ENCODE assay signal across 9 cellular contexts in genomic region chr17:8138366-8138671, GRCh38. TPM values are rescaled to one million over a fixed set of nuclear protein-coding genes. Genes with fewer than 3 reads are reported as not detected.
DNase-seq lines count a peak whose midpoint lies in the region; ATAC-seq, FAIRE-seq and TF ChIP-seq lines count a peak whose summit lies in the region.
"Had no signal": no experiment of that assay in that cellular context is flagged by ENCODE, and none has a peak within 500 bp of the region (broad histone marks: within the 10 kb centered on the region; RNA-seq: fewer than 3 reads in every experiment).

No MANE protein-coding gene starts in this region.

- ATAC-seq in CD4-positive, CD25-positive, alpha-beta regulatory T cell (ENCODE audit: low read depth in 2 of 2): no peak
- ATAC-seq in activated T-cell treated with anti-CD3 and anti-CD28 coated beads, Interleukin-2, amount 50 U/mL, for 72 hours (replicated peaks in 1 of 2): no peak

- peaks cover 18% of the 10 kb centered on the region for H3K4me1 ChIP-seq in CD4-positive, CD25-positive, alpha-beta regulatory T cell (ENCODE audit: control insufficient read depth, insufficient read depth, low read length, poor library complexity, severe bottlenecking)
- peaks cover 9% of the 10 kb centered on the region for H3K4me1 ChIP-seq in HUES6 (ENCODE audit: control insufficient read depth, insufficient read depth, low read length)
- peaks cover 0 to 12% (median 8%) of the 10 kb centered on the region in 4 experiments; a peak in 6 of 7 replicates for H3K4me1 ChIP-seq in H1 (replicated peaks in 1 of 4; ENCODE audit: control insufficient read depth in 3 of 4, insufficient read depth in 4 of 4, low read length in 3 of 4)
- H3K4me1 ChIP-seq in neuronal stem cell (ENCODE audit: control insufficient read depth in 2 of 2, insufficient read depth in 1 of 2, low read depth in 1 of 2, low read length in 2 of 2): peaks cover 0 to 11% of the 10 kb centered on the region in 2 donors

- H3K27me3 Mint-ChIP-seq in CD4-positive, CD25-positive, alpha-beta regulatory T cell: peaks cover 7% of the 10 kb centered on the region
- no peaks in the 10 kb centered on the region for H3K27me3 Mint-ChIP-seq in activated T-cell treated with anti-CD3 and anti-CD28 coated beads, Interleukin-2, amount 50 U/mL, for 72 hours (ENCODE audit: low read depth)
- H3K27me3 Mint-ChIP-seq: activated naive CD4-positive, alpha-beta T cell treated with anti-CD3 and anti-CD28 coated beads, Interleukin-2, amount 50 U/mL, for 24 hours had no signal

- H2BK20ac ChIP-seq in H1 (ENCODE audit: low read length): no peak overlapping the region

- H3K36me3 ChIP-seq in CD4-positive, CD25-positive, alpha-beta regulatory T cell (ENCODE audit: control insufficient read depth, insufficient read depth, low read length): peaks cover 18% of the 10 kb centered on the region
- H3K36me3 ChIP-seq in HUES6 (ENCODE audit: control insufficient read depth, insufficient read depth, low read length) (peaks cover 29% of the 10 kb centered on the region), H1 (ENCODE audit: control insufficient read depth in 2 of 4, insufficient read depth in 4 of 4, low read length in 3 of 4) (peaks cover 3 to 16% (median 8%) of the 10 kb centered on the region in 4 experiments), neuronal stem cell (replicated peaks in 1 of 2; ENCODE audit: control insufficient read depth in 2 of 2, insufficient read depth in 2 of 2, low read length in 2 of 2) (peaks cover 26 to 33% of the 10 kb centered on the region in 2 donors)

- H3K4me3 Mint-ChIP-seq in CD4-positive, CD25-positive, alpha-beta regulatory T cell: no peak overlapping the region
- H3K4me3 Mint-ChIP-seq in activated T-cell treated with anti-CD3 and anti-CD28 coated beads, Interleukin-2, amount 50 U/mL, for 72 hours: no peak overlapping the region
- H3K4me3 Mint-ChIP-seq: activated naive CD4-positive, alpha-beta T cell treated with anti-CD3 and anti-CD28 coated beads, Interleukin-2, amount 50 U/mL, for 24 hours had no signal

- H4K91ac ChIP-seq in H1 (replicated peaks; ENCODE audit: insufficient read length, low read length) (no peak overlapping the region), neuronal stem cell (ENCODE audit: low read depth, low read length, poor library complexity) (no peak overlapping the region)

- H3K18ac ChIP-seq in H1 (ENCODE audit: extremely low read depth, low read length) (peak overlapping the region; percentile 71; the same call in 1 of the 2 replicates), neuronal stem cell (ENCODE audit: low read length) (no peak overlapping the region)

- H3K9me3 Mint-ChIP-seq in CD4-positive, CD25-positive, alpha-beta regulatory T cell: no peaks in the 10 kb centered on the region
- no peaks in the 10 kb centered on the region for H3K9me3 Mint-ChIP-seq in activated T-cell treated with anti-CD3 and anti-CD28 coated beads, Interleukin-2, amount 50 U/mL, for 72 hours
- H3K9me3 Mint-ChIP-seq: activated naive CD4-positive, alpha-beta T cell treated with anti-CD3 and anti-CD28 coated beads, Interleukin-2, amount 50 U/mL, for 24 hours had no signal

- H2AK5ac ChIP-seq in H1 (ENCODE audit: low read depth, low read length): no peak overlapping the region
- no peak overlapping the region for H2AK5ac ChIP-seq in neuronal stem cell (ENCODE audit: low read depth, low read length)

- TF ChIP-seq RAD21 in H1 (IDR thresholded peaks at IDR 0.05 in 1 of 2, conservative IDR thresholded peaks at IDR 0.05 in 1 of 2; ENCODE audit: low read depth in 2 of 2, low read length in 2 of 2): no peak

- POLR2A ChIA-PET in H1 (lab: Charles Lee; ENCODE audit: partially characterized antibody): interaction anchor here (0.9 to 10.3 kb wide), 10 partner anchors 10 to 149 kb away, joined by 4 to 76 read pairs (median 12); partner anchors contain the start of genes AURKB, HES7, PER1 and VAMP2

- CTCF ChIA-PET in H1 (lab: Charles Lee; ENCODE audit: partially characterized antibody): interaction anchor here (0.7 to 14.1 kb wide), 22 partner anchors 11 to 127 kb away, joined by 3 to 133 read pairs (median 4); partner anchors contain the start of genes ALOXE3, TMEM107 and VAMP2

- H2BK12ac ChIP-seq in H1 (ENCODE audit: low read depth, low read length) (peak overlapping the region; percentile 87; the same call in 1 of the 2 replicates), neuronal stem cell (ENCODE audit: low read length) (no peak overlapping the region)

- H2BK5ac ChIP-seq in H1 (ENCODE audit: low read depth, low read length): no peak overlapping the region
- H2BK5ac ChIP-seq in neuronal stem cell (ENCODE audit: low read length): no peak overlapping the region

- H3K56ac ChIP-seq in H1 (replicated peaks; ENCODE audit: insufficient read length, low read depth, low read length): no peak overlapping the region

- WGBS in H1 (ENCODE audit: extremely low coverage in 1 of 2, insufficient coverage in 1 of 2, insufficient read length in 1 of 2, insufficient replicate concordance in 2 of 2, low coverage in 1 of 2, low lambda C conversion rate in 2 of 2, missing lambda C conversion rate in 1 of 2), 2 experiments: 4% methylated on average over 7 of the region's 7 CpGs; no CpG with 5 or more reads in 1 of the 2 experiments
- no CpG with 5 or more reads among the region's 7 CpGs for WGBS in neuronal stem cell (ENCODE audit: extremely low coverage in 2 of 2, insufficient read length in 2 of 2, insufficient replicate concordance in 1 of 2), 2 donors

- H3K36me3 Mint-ChIP-seq in CD4-positive, CD25-positive, alpha-beta regulatory T cell: no peaks in the 10 kb centered on the region
- peaks cover 5 to 7% of the 10 kb centered on the region in 2 donors for H3K36me3 Mint-ChIP-seq in activated T-cell treated with anti-CD3 and anti-CD28 coated beads, Interleukin-2, amount 50 U/mL, for 72 hours (ENCODE audit: insufficient read depth in 2 of 2)
- H3K36me3 Mint-ChIP-seq: activated naive CD4-positive, alpha-beta T cell treated with anti-CD3 and anti-CD28 coated beads, Interleukin-2, amount 50 U/mL, for 24 hours had no signal

- H2AFZ ChIP-seq in H1 (ENCODE audit: low read length): peak overlapping the region; percentile 99
- H2AFZ ChIP-seq in neuronal stem cell (ENCODE audit: low read length): peak overlapping the region; percentile 83

- no peak for FAIRE-seq in H1 (lab: Jason Lieb, UNC)

- 0 out of 3 replicates have a peak, but pooled peaks of 1 of the 2 experiments have one; percentile 12 for TF ChIP-seq POLR2A in H1 (IDR thresholded peaks at IDR 0.05; ENCODE audit: control extremely low read depth in 1 of 2, low read depth in 2 of 2, low read length in 2 of 2)

- peak overlapping the region; percentile 92 for H3K4me3 ChIP-seq in CD4-positive, CD25-positive, alpha-beta regulatory T cell (ENCODE audit: low read depth, low read length)
- H3K4me3 ChIP-seq in HUES6 (ENCODE audit: low read depth, low read length): peak overlapping the region; percentile 82
- peak overlapping the region; percentile 86 to 98 (median 92) for H3K4me3 ChIP-seq in H1 (ENCODE audit: extremely low read depth in 1 of 4, insufficient read depth in 2 of 4, low read depth in 3 of 4, low read length in 4 of 4)
- H3K4me3 ChIP-seq in neuronal stem cell (ENCODE audit: low read length in 2 of 2): peak overlapping the region; percentile 49 to 79

- H3K9me3 ChIP-seq in CD4-positive, CD25-positive, alpha-beta regulatory T cell (ENCODE audit: control insufficient read depth in 2 of 2, low read length in 2 of 2): no peaks in the 10 kb centered on the region
- H3K9me3 ChIP-seq in HUES6 (ENCODE audit: control insufficient read depth, insufficient read depth, low read depth, low read length): no peaks in the 10 kb centered on the region
- H3K9me3 ChIP-seq in H1 (ENCODE audit: insufficient read depth in 2 of 2, low read depth in 1 of 2, low read length in 1 of 2): no peaks in the 10 kb centered on the region
- H3K9me3 ChIP-seq in neuronal stem cell (replicated peaks in 1 of 2; ENCODE audit: control insufficient read depth in 2 of 2, insufficient read depth in 1 of 2, low read depth in 1 of 2, low read length in 2 of 2): no peaks in the 10 kb centered on the region

- H3K79me2 ChIP-seq in H1 (ENCODE audit: control insufficient read depth in 1 of 2, insufficient read depth in 2 of 2, low read length in 2 of 2): no peaks in the 10 kb centered on the region

- H3K14ac ChIP-seq in H1 (ENCODE audit: insufficient read length): no peak overlapping the region
- no peak overlapping the region for H3K14ac ChIP-seq in neuronal stem cell (ENCODE audit: low read length)

- H3K27ac ChIP-seq in CD4-positive, CD25-positive, alpha-beta regulatory T cell (ENCODE audit: insufficient read depth, low read length, poor library complexity, severe bottlenecking): peak overlapping the region; percentile 92
- H3K27ac ChIP-seq in HUES6 (ENCODE audit: low read depth, low read length): no peak overlapping the region
- no peak overlapping the region for H3K27ac ChIP-seq in H1 (ENCODE audit: low read depth, low read length)
- H3K27ac ChIP-seq in neuronal stem cell (replicated peaks; ENCODE audit: low read length): peak overlapping the region; percentile 56

- H3K4ac ChIP-seq in H1 (replicated peaks; ENCODE audit: insufficient read length, low read depth, low read length): no peak overlapping the region
- no peak overlapping the region for H3K4ac ChIP-seq in neuronal stem cell (ENCODE audit: low read length)

- H4K8ac ChIP-seq in H1 (ENCODE audit: extremely low read depth, insufficient read depth, low read length) (no peak overlapping the region), neuronal stem cell (ENCODE audit: low read depth, low read length) (no peak overlapping the region)

- H3K23ac ChIP-seq in H1 (ENCODE audit: insufficient read length): no peak overlapping the region
- no peak overlapping the region for H3K23ac ChIP-seq in neuronal stem cell (ENCODE audit: low read depth, low read length, poor library complexity)

- no peaks in the 10 kb centered on the region for H3K79me1 ChIP-seq in H1 (ENCODE audit: low read depth, low read length)
- peaks cover 4% of the 10 kb centered on the region for H3K79me1 ChIP-seq in neuronal stem cell (ENCODE audit: low read depth, low read length)

- no peak overlapping the region for H4K5ac ChIP-seq in H1 (ENCODE audit: insufficient read length, low read depth, low read length)

- H3K23me2 ChIP-seq in H1 (ENCODE audit: low read depth, low read length): peaks cover 9% of the 10 kb centered on the region

- H4K20me1 ChIP-seq in H1 (replicated peaks in 1 of 2; ENCODE audit: control insufficient read depth in 1 of 2, insufficient read depth in 2 of 2, low read length in 2 of 2): peaks cover 0 to 4% of the 10 kb centered on the region in 2 experiments

- DNase-seq in CD4-positive, CD25-positive, alpha-beta regulatory T cell: no peak
- DNase-seq in H1 (ENCODE audit: low read depth in 1 of 2, low spot score in 2 of 2) (no peak), neuronal stem cell (ENCODE audit: low spot score) (no peak)
- no peak for DNase-seq in activated T-cell treated with anti-CD3 and anti-CD28 coated beads, Interleukin-2, amount 50 U/mL, for 72 hours
- no peak for DNase-seq in activated CD4-positive, alpha-beta T cell treated with anti-CD3 and anti-CD28 coated beads for 1 hour
- no peak for DNase-seq in activated CD8-positive, alpha-beta memory T cell treated with anti-CD3 and anti-CD28 coated beads, Interleukin-2, amount 50 U/mL, for 4 hours
- DNase-seq in stimulated activated CD4-positive, alpha-beta T cell treated with anti-CD3 and anti-CD28 coated beads, Interleukin-1b, Interleukin-23, amount 100 ng/mL, for 48 hours: no peak

- H3K9ac ChIP-seq in HUES6 (ENCODE audit: low read length) (peak overlapping the region; percentile 7), H1 (replicated peaks in 1 of 4; ENCODE audit: extremely low read depth in 1 of 4, low read depth in 3 of 4, low read length in 3 of 4) (peak overlapping the region; percentile 51 to 55 (median 53); a peak in 5 of 7 replicates), neuronal stem cell (ENCODE audit: low read depth, low read length, poor library complexity) (no peak overlapping the region)

- no peak overlapping the region for H3K27ac Mint-ChIP-seq in CD4-positive, CD25-positive, alpha-beta regulatory T cell
- no peak overlapping the region for H3K27ac Mint-ChIP-seq in activated T-cell treated with anti-CD3 and anti-CD28 coated beads, Interleukin-2, amount 50 U/mL, for 72 hours
- H3K27ac Mint-ChIP-seq: activated naive CD4-positive, alpha-beta T cell treated with anti-CD3 and anti-CD28 coated beads, Interleukin-2, amount 50 U/mL, for 24 hours had no signal

- H3K4me2 ChIP-seq in H1 (ENCODE audit: insufficient read depth in 1 of 2, low read depth in 2 of 2, low read length in 2 of 2): peak overlapping the region; percentile 85 to 99
- H3K4me2 ChIP-seq in neuronal stem cell (ENCODE audit: insufficient read depth, low read length, poor library complexity, severe bottlenecking): peak overlapping the region; percentile 69

- no peaks in the 10 kb centered on the region for H3K27me3 ChIP-seq in CD4-positive, CD25-positive, alpha-beta regulatory T cell (ENCODE audit: control insufficient read depth, insufficient read depth, low read length)
- H3K27me3 ChIP-seq in HUES6 (ENCODE audit: control insufficient read depth, insufficient read depth, low read length) (peaks cover 14% of the 10 kb centered on the region), H1 (replicated peaks in 1 of 4; ENCODE audit: control insufficient read depth in 3 of 4, extremely low read depth in 1 of 4, insufficient read depth in 3 of 4, low read length in 3 of 4) (peaks cover 0 to 7% (median 2%) of the 10 kb centered on the region in 4 experiments; a peak in 4 of 7 replicates), neuronal stem cell (ENCODE audit: control insufficient read depth in 3 of 3, insufficient read depth in 3 of 3, low read depth in 1 of 3, low read length in 3 of 3) (peaks cover 0 to 7% (median 0%) of the 10 kb centered on the region in 3 experiments)

- peaks cover 0 to 6% (median 0%) of the 10 kb centered on the region in 4 donors for H3K4me1 Mint-ChIP-seq in CD4-positive, CD25-positive, alpha-beta regulatory T cell
- no peaks in the 10 kb centered on the region for H3K4me1 Mint-ChIP-seq in activated T-cell treated with anti-CD3 and anti-CD28 coated beads, Interleukin-2, amount 50 U/mL, for 72 hours (ENCODE audit: low read depth)
- H3K4me1 Mint-ChIP-seq: activated naive CD4-positive, alpha-beta T cell treated with anti-CD3 and anti-CD28 coated beads, Interleukin-2, amount 50 U/mL, for 24 hours had no signal

- no peak overlapping the region for H2BK120ac ChIP-seq in H1 (replicated peaks; ENCODE audit: low read depth, low read length)
- no peak overlapping the region for H2BK120ac ChIP-seq in neuronal stem cell (ENCODE audit: low read depth, low read length)

- no peak for TF ChIP-seq EP300 in H1 (IDR thresholded peaks at IDR 0.05; ENCODE audit: borderline replicate concordance in 1 of 2, low read depth in 2 of 2, low read length in 2 of 2)

- H2BK15ac ChIP-seq in H1 (ENCODE audit: low read length): 0 out of 2 replicates have a peak overlapping the region, but pooled peaks have one; percentile 92
- H2BK15ac ChIP-seq in neuronal stem cell (ENCODE audit: low read length): no peak overlapping the region

- TF ChIP-seq CTCF in H1 (IDR thresholded peaks at IDR 0.05; ENCODE audit: control extremely low read depth in 1 of 3, insufficient read depth in 1 of 3, low read depth in 1 of 3, low read length in 3 of 3): no peak

RNA-seq across cellular contexts. Expression of gene PER1, which starts 13.9 kb away (rescaled TPM):
- total RNA-seq in CD4-positive, CD25-positive, alpha-beta regulatory T cell: 1,740 TPM
- polyA plus RNA-seq in CD4-positive, CD25-positive, alpha-beta regulatory T cell: 1 to 10 TPM; 4.8 to 7.7 (median 6.2) TPM
- 38.0 and 39.9 TPM in 2 replicates for total RNA-seq in H1 (2021; fragmentation: NEBNext Ultra II Directional; extraction: Animal tissue kit (Norgen Biotek cat#: 25700))
- 9.6 and 17.3 TPM in 2 replicates for polyA plus RNA-seq in H1 (2011; rRNA removed)
- 5.5 TPM for polyA plus RNA-seq in H1 (2011; cell fraction: cytosol; rRNA removed)
- 50.0 TPM for polyA plus RNA-seq in H1 (2011; cell fraction: nucleus; rRNA removed)
- polyA plus RNA-seq in H1 (2012, experiment 1 of 2): 17.3 to 26.6 TPM (median 24.0 TPM) in 4 replicates
- 19.6 TPM for polyA plus RNA-seq in H1 (2012, experiment 2 of 2)
- polyA plus RNA-seq in H1 (2013, experiment 1 of 2): 14.4 TPM
- 14.0 TPM for polyA plus RNA-seq in H1 (2013, experiment 2 of 2)
- polyA minus RNA-seq in H1 (2011; rRNA and poly(A)+ RNA removed): 17.2 and 17.7 TPM in 2 replicates
- polyA minus RNA-seq in H1 (2011; cell fraction: cytosol; rRNA and poly(A)+ RNA removed): 17.4 TPM
- 26.4 TPM for polyA minus RNA-seq in H1 (2011; cell fraction: nucleus; rRNA and poly(A)+ RNA removed)
- 17.0 TPM for polyA plus RNA-seq in neuronal stem cell (2013, experiment 1 of 2)
- 18.7 TPM for polyA plus RNA-seq in neuronal stem cell (2013, experiment 2 of 2)
- total RNA-seq in activated T-cell treated with anti-CD3 and anti-CD28 coated beads, Interleukin-2, amount 50 U/mL, for 72 hours: 10 to 100 TPM; 58.2 to 78.5 TPM

RNA-seq across cellular contexts. Expression of gene HES7, which starts 14.4 kb away (rescaled TPM):
- not detected for total RNA-seq in CD4-positive, CD25-positive, alpha-beta regulatory T cell
- not detected for polyA plus RNA-seq in CD4-positive, CD25-positive, alpha-beta regulatory T cell
- total RNA-seq in H1 (2021; fragmentation: NEBNext Ultra II Directional; extraction: Animal tissue kit (Norgen Biotek cat#: 25700)): 0.32 and 0.69 TPM in 2 replicates
- polyA plus RNA-seq in H1 (2011; rRNA removed): 0.20 and 0.55 TPM in 2 replicates
- 0.30 TPM for polyA plus RNA-seq in H1 (2011; cell fraction: cytosol; rRNA removed)
- polyA plus RNA-seq in H1 (2011; cell fraction: nucleus; rRNA removed): 1.2 TPM
- 0.23 to 0.66 TPM (median 0.48 TPM) in 4 replicates for polyA plus RNA-seq in H1 (2012, experiment 1 of 2)
- 0.22 TPM for polyA plus RNA-seq in H1 (2012, experiment 2 of 2)
- 0.41 TPM for polyA plus RNA-seq in H1 (2013, experiment 1 of 2)
- 0.15 TPM for polyA plus RNA-seq in H1 (2013, experiment 2 of 2)
- 0.09 TPM in 1 of 2 replicates, not detected in the other for polyA minus RNA-seq in H1 (2011; rRNA and poly(A)+ RNA removed)
- polyA minus RNA-seq in H1 (2011; cell fraction: cytosol; rRNA and poly(A)+ RNA removed): not detected
- not detected for polyA minus RNA-seq in H1 (2011; cell fraction: nucleus; rRNA and poly(A)+ RNA removed)
- 5.8 TPM for polyA plus RNA-seq in neuronal stem cell (2013, experiment 1 of 2)
- polyA plus RNA-seq in neuronal stem cell (2013, experiment 2 of 2): 4.2 TPM
- 1 to 10 TPM; 1.5 to 4.3 TPM for total RNA-seq in activated T-cell treated with anti-CD3 and anti-CD28 coated beads, Interleukin-2, amount 50 U/mL, for 72 hours

RNA-seq across cellular contexts. Expression of gene ALOXE3, which starts 20.0 kb away (rescaled TPM):
- total RNA-seq in CD4-positive, CD25-positive, alpha-beta regulatory T cell: 0.15 TPM
- polyA plus RNA-seq in CD4-positive, CD25-positive, alpha-beta regulatory T cell: under 1 TPM in 3 of 4 donors, not detected in 1; 0.18 to 0.51 (median 0.42) TPM
- not detected in 2 replicates for total RNA-seq in H1 (2021; fragmentation: NEBNext Ultra II Directional; extraction: Animal tissue kit (Norgen Biotek cat#: 25700))
- 0.26 and 0.55 TPM in 2 replicates for polyA plus RNA-seq in H1 (2011; rRNA removed)
- 0.17 TPM for polyA plus RNA-seq in H1 (2011; cell fraction: cytosol; rRNA removed)
- polyA plus RNA-seq in H1 (2011; cell fraction: nucleus; rRNA removed): 0.40 TPM
- polyA plus RNA-seq in H1 (2012, experiment 1 of 2): 0.17 to 0.50 TPM (median 0.31 TPM) in 4 replicates
- polyA plus RNA-seq in H1 (2012, experiment 2 of 2): 0.16 TPM
- polyA plus RNA-seq in H1 (2013, experiment 1 of 2): 0.34 TPM
- polyA plus RNA-seq in H1 (2013, experiment 2 of 2): 0.07 TPM
- 0.09 and 0.27 TPM in 2 replicates for polyA minus RNA-seq in H1 (2011; rRNA and poly(A)+ RNA removed)
- polyA minus RNA-seq in H1 (2011; cell fraction: cytosol; rRNA and poly(A)+ RNA removed): not detected
- not detected for polyA minus RNA-seq in H1 (2011; cell fraction: nucleus; rRNA and poly(A)+ RNA removed)
- 0.07 TPM for polyA plus RNA-seq in neuronal stem cell (2013, experiment 1 of 2)
- polyA plus RNA-seq in neuronal stem cell (2013, experiment 2 of 2): 0.11 TPM
- not detected for total RNA-seq in activated T-cell treated with anti-CD3 and anti-CD28 coated beads, Interleukin-2, amount 50 U/mL, for 72 hours

RNA-seq across cellular contexts. Expression of gene VAMP2, which starts 24.4 kb away (rescaled TPM):
- 205 TPM for total RNA-seq in CD4-positive, CD25-positive, alpha-beta regulatory T cell
- 10 to 100 TPM; 42.7 to 60.4 (median 59.3) TPM for polyA plus RNA-seq in CD4-positive, CD25-positive, alpha-beta regulatory T cell
- 19.0 and 20.5 TPM in 2 replicates for total RNA-seq in H1 (2021; fragmentation: NEBNext Ultra II Directional; extraction: Animal tissue kit (Norgen Biotek cat#: 25700))
- 19.3 and 25.2 TPM in 2 replicates for polyA plus RNA-seq in H1 (2011; rRNA removed)
- 20.4 TPM for polyA plus RNA-seq in H1 (2011; cell fraction: cytosol; rRNA removed)
- polyA plus RNA-seq in H1 (2011; cell fraction: nucleus; rRNA removed): 33.7 TPM
- polyA plus RNA-seq in H1 (2012, experiment 1 of 2): 26.5 to 28.0 TPM (median 26.9 TPM) in 4 replicates
- polyA plus RNA-seq in H1 (2012, experiment 2 of 2): 28.6 TPM
- polyA plus RNA-seq in H1 (2013, experiment 1 of 2): 27.3 TPM
- polyA plus RNA-seq in H1 (2013, experiment 2 of 2): 25.2 TPM
- polyA minus RNA-seq in H1 (2011; rRNA and poly(A)+ RNA removed): 5.5 and 6.8 TPM in 2 replicates
- polyA minus RNA-seq in H1 (2011; cell fraction: cytosol; rRNA and poly(A)+ RNA removed): 5.7 TPM
- polyA minus RNA-seq in H1 (2011; cell fraction: nucleus; rRNA and poly(A)+ RNA removed): 16.5 TPM
- polyA plus RNA-seq in neuronal stem cell (2013, experiment 1 of 2): 47.3 TPM
- 45.3 TPM for polyA plus RNA-seq in neuronal stem cell (2013, experiment 2 of 2)
- total RNA-seq in activated T-cell treated with anti-CD3 and anti-CD28 coated beads, Interleukin-2, amount 50 U/mL, for 72 hours: 10 to 100 TPM; 71.3 to 73.6 TPM

RNA-seq across cellular contexts. Expression of gene TMEM107, which starts 37.9 kb away (rescaled TPM):
- 27.3 TPM for total RNA-seq in CD4-positive, CD25-positive, alpha-beta regulatory T cell
- 10 to 100 TPM; 20.6 to 38.9 (median 29.9) TPM for polyA plus RNA-seq in CD4-positive, CD25-positive, alpha-beta regulatory T cell
- total RNA-seq in H1 (2021; fragmentation: NEBNext Ultra II Directional; extraction: Animal tissue kit (Norgen Biotek cat#: 25700)): 17.3 and 17.9 TPM in 2 replicates
- 21.4 and 21.5 TPM in 2 replicates for polyA plus RNA-seq in H1 (2011; rRNA removed)
- polyA plus RNA-seq in H1 (2011; cell fraction: cytosol; rRNA removed): 16.0 TPM
- polyA plus RNA-seq in H1 (2011; cell fraction: nucleus; rRNA removed): 16.9 TPM
- 8.9 to 12.0 TPM (median 9.6 TPM) in 4 replicates for polyA plus RNA-seq in H1 (2012, experiment 1 of 2)
- polyA plus RNA-seq in H1 (2012, experiment 2 of 2): 8.0 TPM
- polyA plus RNA-seq in H1 (2013, experiment 1 of 2): 9.6 TPM
- 10.3 TPM for polyA plus RNA-seq in H1 (2013, experiment 2 of 2)
- polyA minus RNA-seq in H1 (2011; rRNA and poly(A)+ RNA removed): 37.4 and 44.0 TPM in 2 replicates
- 34.1 TPM for polyA minus RNA-seq in H1 (2011; cell fraction: cytosol; rRNA and poly(A)+ RNA removed)
- polyA minus RNA-seq in H1 (2011; cell fraction: nucleus; rRNA and poly(A)+ RNA removed): 181 TPM
- polyA plus RNA-seq in neuronal stem cell (2013, experiment 1 of 2): 14.8 TPM
- polyA plus RNA-seq in neuronal stem cell (2013, experiment 2 of 2): 15.2 TPM
- total RNA-seq in activated T-cell treated with anti-CD3 and anti-CD28 coated beads, Interleukin-2, amount 50 U/mL, for 72 hours: 10 to 100 TPM; 45.1 to 50.8 TPM

Comparison
In these comparisons a context has a peak if more than half of its experiments do, and no peak if none do; other contexts are left out.
1. H3K27ac ChIP-seq: peak in CD4-positive, CD25-positive, alpha-beta regulatory T cell (single experiment) and neuronal stem cell (single experiment); none in HUES6 (single experiment) and H1 (single experiment).
2. RNA of gene PER1, which starts 13.9 kb away (total RNA-seq): 1,740 TPM in CD4-positive, CD25-positive, alpha-beta regulatory T cell (single experiment); 58.2 to 78.5 TPM in activated T-cell treated with anti-CD3 and anti-CD28 coated beads, Interleukin-2, amount 50 U/mL, for 72 hours and 38.0 to 39.9 TPM in H1; every median in the first group is over 10 times any median in the second.
3. Peak in every context shown above with its lines, with median percentiles within 50 percentile points of each other: H3K4me3 ChIP-seq.